In the genomic region with DNA sequence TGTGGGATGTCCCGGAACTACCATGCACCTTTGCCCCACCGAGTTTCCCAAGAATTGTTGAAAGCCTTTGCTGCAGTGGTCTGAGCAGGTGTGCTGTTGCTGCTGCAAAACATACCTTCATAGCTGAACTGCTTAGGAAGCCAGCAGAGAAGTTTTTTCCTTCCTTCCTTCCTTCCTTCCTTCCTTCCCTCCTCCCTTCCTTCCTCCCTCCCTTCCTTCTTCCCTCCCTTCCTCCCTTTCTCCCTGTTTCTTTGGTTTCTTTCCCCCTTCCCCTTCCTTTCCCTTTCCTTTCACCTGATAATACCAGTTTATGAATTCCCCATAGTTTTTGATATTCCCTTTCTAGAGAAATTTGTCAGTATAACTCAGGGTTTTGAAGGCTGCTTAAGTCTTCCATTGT, we compare ENCODE assay signal across 25 cellular contexts. TPM values are rescaled to one million over a fixed set of nuclear protein-coding genes. Genes with fewer than 3 reads are reported as not detected.
A peak's percentile ranks its signal among the peaks of the same experiment; 100 is the strongest.
DNase-seq lines count a peak whose midpoint lies in the region; ATAC-seq and TF ChIP-seq lines count a peak whose summit lies in the region.
"Had no signal": no experiment of that assay in that cellular context is flagged by ENCODE, and none has a peak within 500 bp of the region (broad histone marks: within the 10 kb centered on the region; RNA-seq: fewer than 3 reads in every experiment).

No MANE protein-coding gene starts in this region.

- TF ChIP-seq EP300 in suprapubic skin (IDR thresholded peaks at IDR 0.05) = no peak

- TF ChIP-seq CTCF in left ventricle myocardium inferior (IDR thresholded peaks at IDR 0.05; ENCODE audit: borderline replicate concordance) (no peak), chondrocyte (IDR thresholded peaks at IDR 0.05) (no peak), suprapubic skin (IDR thresholded peaks at IDR 0.05) (no peak)

- H3K4me3 ChIP-seq in left ventricle myocardium inferior (no peak overlapping the region), SK-N-MC (no peak overlapping the region), suprapubic skin (no peak overlapping the region)
- H3K4me3 ChIP-seq: BLaER1, body of pancreas, HAP-1 had no signal

- H3K36me3 Mint-ChIP-seq in chondrocyte (ENCODE audit: low read depth) = peaks cover 34% of the 10 kb centered on the region
- H3K36me3 Mint-ChIP-seq: natural killer cell had no signal

- H3K4me3 Mint-ChIP-seq in chondrocyte (ENCODE audit: unreplicated experiment) = no peak overlapping the region
- H3K4me3 Mint-ChIP-seq: activated T-helper 17 cell treated with anti-CD3 and anti-CD28 coated beads, Interleukin-2, amount 50 U/mL, for 72 hours; natural killer cell; T-helper 1 cell treated with Interleukin-12 subunit alpha and Interleukin-12 subunit beta and Interleukin-4 antibody, amounts not matched to agents 30 μg/mL and 1 μg/mL, for 36 hours had no signal

- H3K9me3 Mint-ChIP-seq in chondrocyte (ENCODE audit: low read depth) = no peaks in the 10 kb centered on the region
- H3K9me3 Mint-ChIP-seq: activated T-helper 17 cell treated with anti-CD3 and anti-CD28 coated beads, Interleukin-2, amount 50 U/mL, for 72 hours; natural killer cell; T-helper 1 cell treated with Interleukin-12 subunit alpha and Interleukin-12 subunit beta and Interleukin-4 antibody, amounts not matched to agents 30 μg/mL and 1 μg/mL, for 36 hours had no signal

- peak overlapping the region; percentile 45 for H3K27ac Mint-ChIP-seq in chondrocyte (ENCODE audit: unreplicated experiment)
- H3K27ac Mint-ChIP-seq: activated T-helper 17 cell treated with anti-CD3 and anti-CD28 coated beads, Interleukin-2, amount 50 U/mL, for 72 hours; T-helper 1 cell treated with Interleukin-12 subunit alpha and Interleukin-12 subunit beta and Interleukin-4 antibody, amounts not matched to agents 30 μg/mL and 1 μg/mL, for 36 hours had no signal

- H3K36me3 ChIP-seq in left ventricle myocardium inferior = peaks cover 95% of the 10 kb centered on the region
- peaks cover 80% of the 10 kb centered on the region for H3K36me3 ChIP-seq in SK-N-MC (ENCODE audit: insufficient read depth, low read length)
- peaks cover 68% of the 10 kb centered on the region for H3K36me3 ChIP-seq in suprapubic skin

- H3K4me1 ChIP-seq in left ventricle myocardium inferior (peaks cover 34% of the 10 kb centered on the region), suprapubic skin (peaks cover 26% of the 10 kb centered on the region)
- H3K4me1 ChIP-seq: BLaER1, HAP-1 had no signal

- DNase-seq in left ventricle myocardium inferior = no peak
- no peak for DNase-seq in left ventricle myocardium superior
- DNase-seq in SK-N-MC (ENCODE audit: low read depth, low spot score) = no peak
- no peak for DNase-seq in chondrocyte (ENCODE audit: low spot score)
- DNase-seq in suprapubic skin (ENCODE audit: low spot score in 2 of 2) = no peak
- DNase-seq in NCI-H1694 treated with DMSO at 0.1 percent for 48 hours (lab: John Stamatoyannopoulos, UW) = no peak
- DNase-seq: body of pancreas; DND-41; glutamatergic neuron; KG1; MM.1S; natural killer cell; NCI-H1417 treated with DMSO at 0.1 percent for 48 hours; NCI-H446; NCI-H82; occipital lobe; SK-N-SH; stimulated activated CD4-positive, alpha-beta T cell treated with anti-CD3 and anti-CD28 coated beads, Interleukin-2, amount 100 ng/mL, for 24 hours; substantia nigra had no signal

- intact Hi-C loops in left ventricle myocardium inferior (cut with micrococcal nuclease) (no loop called here), left ventricle myocardium superior (cut with micrococcal nuclease) (no loop called here)

- H3K27me3 ChIP-seq in left ventricle myocardium inferior (ENCODE audit: low read depth) = no peaks in the 10 kb centered on the region
- H3K27me3 ChIP-seq in suprapubic skin = no peaks in the 10 kb centered on the region
- H3K27me3 ChIP-seq: BLaER1, body of pancreas had no signal

- no peaks in the 10 kb centered on the region for H3K27me3 Mint-ChIP-seq in chondrocyte (ENCODE audit: low read depth)
- H3K27me3 Mint-ChIP-seq: activated T-helper 17 cell treated with anti-CD3 and anti-CD28 coated beads, Interleukin-2, amount 50 U/mL, for 72 hours had no signal

- peaks cover 11% of the 10 kb centered on the region for H3K4me1 Mint-ChIP-seq in chondrocyte (ENCODE audit: low read depth)

- WGBS in suprapubic skin = 91% methylated on average over 2 of the region's 2 CpGs

- H3K27ac ChIP-seq in left ventricle myocardium inferior (replicated peaks) (peak overlapping the region; percentile 21), SK-N-MC (peak overlapping the region; percentile 51; the same call in 1 of the 2 replicates), suprapubic skin (peak overlapping the region; percentile 84)
- H3K27ac ChIP-seq: BLaER1 had no signal

- no peak for TF ChIP-seq POLR2A in suprapubic skin (IDR thresholded peaks at IDR 0.05)

- ATAC-seq in left ventricle myocardium superior (no peak), HG02970 (IDR thresholded peaks at IDR 0.05; ENCODE audit: low FRiP score, unreplicated experiment) (no peak), HG03280 (IDR thresholded peaks at IDR 0.05; ENCODE audit: unreplicated experiment) (no peak)
- ATAC-seq: activated T-helper 17 cell treated with anti-CD3 and anti-CD28 coated beads, Interleukin-2, amount 50 U/mL, for 72 hours; body of pancreas; natural killer cell had no signal

- H3K9ac ChIP-seq in SK-N-MC (ENCODE audit: insufficient read length) = no peak overlapping the region
- H3K9ac ChIP-seq: BLaER1, SK-N-SH had no signal

- H3K9me3 ChIP-seq in left ventricle myocardium inferior (replicated peaks) = no peaks in the 10 kb centered on the region
- no peaks in the 10 kb centered on the region for H3K9me3 ChIP-seq in SK-N-MC (ENCODE audit: low read depth, low read length)
- no peaks in the 10 kb centered on the region for H3K9me3 ChIP-seq in suprapubic skin
- H3K9me3 ChIP-seq: BLaER1, body of pancreas, HAP-1, SK-N-SH had no signal

RNA-seq across cellular contexts. Expression of a gene that starts 10.8 kb away (rescaled TPM):
- 1.9 TPM for total RNA-seq in left ventricle myocardium inferior
- 1.1 TPM for total RNA-seq in left ventricle myocardium superior
- total RNA-seq in chondrocyte = 9.4 to 15.0 TPM (median 10.8 TPM) in 3 replicates
- total RNA-seq in suprapubic skin = 10 to 100 TPM in 3 of 4 donors, 1 to 10 TPM in 1; 6.0 to 26.6 (median 16.0) TPM

RNA-seq across cellular contexts. Expression of a gene that starts 28.1 kb away (rescaled TPM):
- total RNA-seq in left ventricle myocardium inferior (10.6 TPM), left ventricle myocardium superior (10.8 TPM), chondrocyte (55.7 to 88.4 TPM (median 85.2 TPM) in 3 replicates), suprapubic skin (10 to 100 TPM; 13.3 to 28.0 (median 19.2) TPM)

Comparison
In these comparisons a context has a peak if more than half of its experiments do, and no peak if none do; other contexts are left out.
1. H3K27ac ChIP-seq: peak in every context shown above with its lines; median percentile 84 in suprapubic skin; 51 in SK-N-MC; 21 in left ventricle myocardium inferior.